In the genomic region with DNA sequence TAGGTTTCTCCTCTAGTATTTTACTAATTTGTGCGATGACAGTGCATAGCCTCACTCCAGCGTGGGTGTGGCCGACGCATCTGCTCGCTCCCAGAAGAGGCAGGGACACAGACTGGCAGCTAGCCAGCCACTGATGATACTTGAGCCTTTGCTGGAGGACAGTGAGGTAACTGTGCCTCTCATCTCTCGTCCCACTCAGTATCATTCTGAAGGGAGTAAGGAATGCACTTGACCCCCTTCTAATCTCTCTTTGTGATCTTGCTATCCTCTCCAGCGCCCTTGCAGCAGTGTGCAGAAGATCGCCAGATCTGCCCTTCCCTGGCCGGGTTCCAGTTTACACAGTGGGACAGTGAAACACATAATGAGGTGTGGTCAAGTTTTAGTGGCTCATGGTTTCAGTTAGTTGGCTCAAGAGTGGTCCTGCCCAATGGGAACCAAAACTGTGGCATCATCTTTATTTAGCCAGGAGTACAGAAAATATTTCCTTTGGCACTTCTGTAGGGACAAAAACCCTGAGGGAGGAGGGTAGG, we compare ENCODE assay signal across 10 cellular contexts. TPM values are rescaled to one million over a fixed set of nuclear protein-coding genes. Genes with fewer than 3 reads are reported as not detected.
DNase-seq lines count a peak whose midpoint lies in the region; ATAC-seq and TF ChIP-seq lines count a peak whose summit lies in the region.
"Had no signal": no experiment of that assay in that cellular context is flagged by ENCODE, and none has a peak within 500 bp of the region (broad histone marks: within the 10 kb centered on the region; RNA-seq: fewer than 3 reads in every experiment).

No MANE protein-coding gene starts in this region.

- H3K4me1 ChIP-seq in ascending aorta (peaks cover 0 to 19% of the 10 kb centered on the region in 2 donors), Peyer's patch (no peaks in the 10 kb centered on the region)
- H3K4me1 ChIP-seq: SJSA1 had no signal

- no peak overlapping the region for H3K4me3 Mint-ChIP-seq in activated T-helper 1 cell treated with anti-CD3 and anti-CD28 coated beads, Interleukin-12 subunit alpha, Interleukin-12 subunit beta, Interleukin-2, Interleukin-4 antibody, amounts not matched to agents 30 ng/mL and 10 ng/mL and 1 ng/mL, durations not matched to agents 14 hours and 24 hours and 36 hours

- no peaks in the 10 kb centered on the region for H3K27me3 Mint-ChIP-seq in activated T-helper 1 cell treated with anti-CD3 and anti-CD28 coated beads, Interleukin-12 subunit alpha, Interleukin-12 subunit beta, Interleukin-2, Interleukin-4 antibody, amounts not matched to agents 30 ng/mL and 10 ng/mL and 1 ng/mL, durations not matched to agents 14 hours and 24 hours and 36 hours (ENCODE audit: insufficient read depth)

- H3K36me3 Mint-ChIP-seq in activated T-helper 1 cell treated with anti-CD3 and anti-CD28 coated beads, Interleukin-12 subunit alpha, Interleukin-12 subunit beta, Interleukin-2, Interleukin-4 antibody, amounts not matched to agents 30 ng/mL and 10 ng/mL and 1 ng/mL, durations not matched to agents 14 hours and 24 hours and 36 hours (ENCODE audit: low read depth) = peaks cover 55% of the 10 kb centered on the region

- DNase-seq in NCI-H1694 (lab: John Stamatoyannopoulos, UW) = peak; percentile 88
- peak in 1 of 2 donors; percentile 82 for DNase-seq in ascending aorta (ENCODE audit: low spot score in 2 of 2)
- DNase-seq in iris pigment epithelial cell (ENCODE audit: low read depth) = peak; percentile 72
- peak; percentile 68 for DNase-seq in ureter (ENCODE audit: low spot score)
- DNase-seq in Peyer's patch = no peak
- DNase-seq in activated T-helper 1 cell treated with anti-CD3 and anti-CD28 coated beads, Interleukin-12 subunit alpha, Interleukin-12 subunit beta, Interleukin-2, Interleukin-4 antibody, amounts not matched to agents 30 ng/mL and 10 ng/mL and 1 ng/mL, durations not matched to agents 14 hours and 24 hours and 36 hours (ENCODE audit: low spot score) = no peak
- DNase-seq: activated CD8-positive, alpha-beta memory T cell treated with anti-CD3 and anti-CD28 coated beads, Interleukin-2, amount 50 U/mL, for 48 hours; stimulated activated CD4-positive, alpha-beta T cell treated with anti-CD3 and anti-CD28 coated beads, Interleukin-4, amount 100 ng/mL, for 24 hours had no signal

- no peaks in the 10 kb centered on the region for H3K9me3 Mint-ChIP-seq in activated T-helper 1 cell treated with anti-CD3 and anti-CD28 coated beads, Interleukin-12 subunit alpha, Interleukin-12 subunit beta, Interleukin-2, Interleukin-4 antibody, amounts not matched to agents 30 ng/mL and 10 ng/mL and 1 ng/mL, durations not matched to agents 14 hours and 24 hours and 36 hours

- H3K36me3 ChIP-seq in ascending aorta = no peaks in the 10 kb centered on the region
- H3K36me3 ChIP-seq in Peyer's patch = no peaks in the 10 kb centered on the region

- no peak for TF ChIP-seq POLR2A in Peyer's patch (IDR thresholded peaks at IDR 0.05)

- ATAC-seq in HG03439 (IDR thresholded peaks at IDR 0.05; ENCODE audit: unreplicated experiment) = no peak

- H3K9me3 ChIP-seq in ascending aorta (no peaks in the 10 kb centered on the region), Peyer's patch (no peaks in the 10 kb centered on the region)
- H3K9me3 ChIP-seq: SJSA1 had no signal

- intact Hi-C loops in ascending aorta (cut with DNase I) = loop anchor here (2.0 to 5.0 kb wide), 2 partner anchors 18 to 174 kb away; a partner anchor contains a TSS
- intact Hi-C loops in activated T-helper 1 cell treated with anti-CD3 and anti-CD28 coated beads, Interleukin-12 subunit alpha, Interleukin-12 subunit beta, Interleukin-2, Interleukin-4 antibody, amounts not matched to agents 30 ng/mL and 10 ng/mL and 1 ng/mL, durations not matched to agents 14 hours and 24 hours and 36 hours (cut with micrococcal nuclease) = no loop called here

- no peak for TF ChIP-seq CTCF in ascending aorta (IDR thresholded peaks at IDR 0.05)
- TF ChIP-seq CTCF in Peyer's patch (IDR thresholded peaks at IDR 0.05) = no peak

- no peak overlapping the region for H3K27ac Mint-ChIP-seq in activated T-helper 1 cell treated with anti-CD3 and anti-CD28 coated beads, Interleukin-12 subunit alpha, Interleukin-12 subunit beta, Interleukin-2, Interleukin-4 antibody, amounts not matched to agents 30 ng/mL and 10 ng/mL and 1 ng/mL, durations not matched to agents 14 hours and 24 hours and 36 hours

- no peaks in the 10 kb centered on the region for H3K4me1 Mint-ChIP-seq in activated T-helper 1 cell treated with anti-CD3 and anti-CD28 coated beads, Interleukin-12 subunit alpha, Interleukin-12 subunit beta, Interleukin-2, Interleukin-4 antibody, amounts not matched to agents 30 ng/mL and 10 ng/mL and 1 ng/mL, durations not matched to agents 14 hours and 24 hours and 36 hours (ENCODE audit: low read depth)

- H3K27me3 ChIP-seq in ascending aorta (no peaks in the 10 kb centered on the region), Peyer's patch (no peaks in the 10 kb centered on the region)
- H3K27me3 ChIP-seq: SJSA1 had no signal

- peak overlapping the region; percentile 78 to 84 for H3K27ac ChIP-seq in ascending aorta
- H3K27ac ChIP-seq in Peyer's patch = peak overlapping the region in 2 of 4 donors; percentile 35 to 43
- H3K27ac ChIP-seq: SJSA1 had no signal

- H3K4me3 ChIP-seq in ascending aorta (peak overlapping the region; percentile 4 to 37), Peyer's patch (no peak overlapping the region)
- H3K4me3 ChIP-seq: SJSA1 had no signal

RNA-seq across cellular contexts. Expression of a gene that starts 17.5 kb away (rescaled TPM):
- total RNA-seq in ascending aorta (not detected), ureter (1.3 TPM), Peyer's patch (10 to 100 TPM in 1 of 4 donors, 1 to 10 TPM in 3; 1.1 to 17.3 (median 2.2) TPM)
- 64.7 and 69.7 TPM in 2 replicates for total RNA-seq in activated T-helper 1 cell treated with anti-CD3 and anti-CD28 coated beads, Interleukin-12 subunit alpha, Interleukin-12 subunit beta, Interleukin-2, Interleukin-4 antibody, amounts not matched to agents 30 ng/mL and 10 ng/mL and 1 ng/mL, durations not matched to agents 14 hours and 24 hours and 36 hours

RNA-seq across cellular contexts. Expression of a gene that starts 28.0 kb away (rescaled TPM):
- total RNA-seq in ascending aorta (14.5 TPM), ureter (1.7 TPM), Peyer's patch (1 to 10 TPM in 2 of 4 donors, not detected in 2; 1.1 to 1.3 TPM)
- 52.1 and 54.5 TPM in 2 replicates for total RNA-seq in activated T-helper 1 cell treated with anti-CD3 and anti-CD28 coated beads, Interleukin-12 subunit alpha, Interleukin-12 subunit beta, Interleukin-2, Interleukin-4 antibody, amounts not matched to agents 30 ng/mL and 10 ng/mL and 1 ng/mL, durations not matched to agents 14 hours and 24 hours and 36 hours

RNA-seq across cellular contexts. Expression of a gene that starts 47.8 kb away (rescaled TPM):
- total RNA-seq in ascending aorta (57.4 TPM), ureter (139 TPM), Peyer's patch (100 to 1,000 TPM in 3 of 4 donors, 10 to 100 TPM in 1; 96.7 to 189 (median 119) TPM)
- 192 and 196 TPM in 2 replicates for total RNA-seq in activated T-helper 1 cell treated with anti-CD3 and anti-CD28 coated beads, Interleukin-12 subunit alpha, Interleukin-12 subunit beta, Interleukin-2, Interleukin-4 antibody, amounts not matched to agents 30 ng/mL and 10 ng/mL and 1 ng/mL, durations not matched to agents 14 hours and 24 hours and 36 hours

Comparison
In these comparisons a context has a peak if more than half of its experiments do, and no peak if none do; other contexts are left out.
1. DNase-seq: peak in NCI-H1694 (single experiment), iris pigment epithelial cell (single experiment) and ureter (single experiment); none in Peyer's patch (0 of 3) and activated T-helper 1 cell treated with anti-CD3 and anti-CD28 coated beads, Interleukin-12 subunit alpha, Interleukin-12 subunit beta, Interleukin-2, Interleukin-4 antibody, amounts not matched to agents 30 ng/mL and 10 ng/mL and 1 ng/mL, durations not matched to agents 14 hours and 24 hours and 36 hours (single experiment).
2. H3K4me3 ChIP-seq: peak in ascending aorta (2 of 2); none in Peyer's patch (0 of 4).